In genomic region chr22:43297246-43298061, GRCh38 we compare ENCODE assay signal across 21 cellular contexts. TPM values are rescaled to one million over a fixed set of nuclear protein-coding genes. Genes with fewer than 3 reads are reported as not detected.
DNase-seq lines count a peak whose midpoint lies in the region; ATAC-seq and TF ChIP-seq lines count a peak whose summit lies in the region.
"Had no signal": no experiment of that assay in that cellular context is flagged by ENCODE, and none has a peak within 500 bp of the region (broad histone marks: within the 10 kb centered on the region; RNA-seq: fewer than 3 reads in every experiment).

No MANE protein-coding gene starts in this region.

- no peak overlapping the region for H2AFZ ChIP-seq in H9 (ENCODE audit: low read length)

- H3K27me3 ChIP-seq in H9 (ENCODE audit: insufficient read depth, low read length) (no peaks in the 10 kb centered on the region), esophagus (ENCODE audit: control insufficient read depth in 1 of 2, insufficient read depth in 2 of 2, low read length in 2 of 2) (no peaks in the 10 kb centered on the region), tibial artery (peaks cover 0 to 4% of the 10 kb centered on the region in 2 donors)

- H3K4me2 ChIP-seq in H9 (ENCODE audit: insufficient read depth, insufficient read length, low read length): no peak overlapping the region

- H4K91ac ChIP-seq in H9 (ENCODE audit: insufficient read length, low read depth, low read length): no peak overlapping the region

- no peak overlapping the region for H3K56ac ChIP-seq in H9 (ENCODE audit: insufficient read length, low read depth, low read length)

- H3K27ac Mint-ChIP-seq in H9 (no peak overlapping the region; a peak in 1 of 7 replicates), nephron progenitor cell (peak overlapping the region; percentile 84)
- H3K27ac Mint-ChIP-seq: activated CD8-positive, alpha-beta T cell treated with anti-CD3 and anti-CD28 coated beads, Interleukin-2, amount 10 ng/mL, durations not matched to agents 7 days and 5 days; activated T-cell treated with anti-CD3 and anti-CD28 coated beads, Interleukin-2, amount 50 U/mL, for 24 hours; HFFc6; progenitor cell of endocrine pancreas had no signal

- H2BK20ac ChIP-seq in H9 (ENCODE audit: low read depth, low read length, poor library complexity, severe bottlenecking): no peak overlapping the region

- H2BK15ac ChIP-seq in H9 (ENCODE audit: low read depth, low read length): no peak overlapping the region

- H3K79me2 ChIP-seq in H9 (ENCODE audit: insufficient read depth, low read length): no peaks in the 10 kb centered on the region

- no peak overlapping the region for H3K9ac ChIP-seq in H9 (ENCODE audit: extremely low read depth, insufficient read length, low read length)

- no peak overlapping the region for H4K8ac ChIP-seq in H9 (replicated peaks; ENCODE audit: insufficient read length, low read depth, low read length)

- no peak overlapping the region for H4K5ac ChIP-seq in H9 (ENCODE audit: insufficient read length, low read depth, low read length)

- H3K27ac ChIP-seq in H9 (ENCODE audit: insufficient read length, low read depth, low read length) (no peak overlapping the region), esophagus (ENCODE audit: low read depth in 2 of 2, low read length in 1 of 2) (peak overlapping the region; percentile 38 to 65), tibial artery (peak overlapping the region; percentile 32 to 62)

- no peaks in the 10 kb centered on the region for H4K20me1 ChIP-seq in H9 (ENCODE audit: control insufficient read depth, insufficient read depth, insufficient read length)

- TF ChIP-seq CTCF in H9 (conservative IDR thresholded peaks at IDR 0.05) (no peak), nephron progenitor cell (IDR thresholded peaks at IDR 0.05) (no peak), tibial artery (IDR thresholded peaks at IDR 0.05) (no peak), GM10266 (IDR thresholded peaks at IDR 0.05; ENCODE audit: control insufficient read depth, insufficient read depth, low read depth, missing control alignments) (no peak)

- H3K4me3 Mint-ChIP-seq in H9: no peak overlapping the region
- no peak overlapping the region for H3K4me3 Mint-ChIP-seq in nephron progenitor cell
- H3K4me3 Mint-ChIP-seq: activated CD8-positive, alpha-beta T cell treated with anti-CD3 and anti-CD28 coated beads, Interleukin-2, amount 10 ng/mL, durations not matched to agents 7 days and 5 days; activated T-cell treated with anti-CD3 and anti-CD28 coated beads, Interleukin-2, amount 50 U/mL, for 24 hours; HFFc6 had no signal

- DNase-seq in H9 (no peak), nephron progenitor cell (no peak), tibial artery (peak in 1 of 2 donors; percentile 40), A172 (ENCODE audit: low spot score) (no peak), GM10266 (ENCODE audit: extremely low spot score) (no peak)
- DNase-seq: activated CD4-positive, CD25-positive, alpha-beta regulatory T cell treated with anti-CD3 and anti-CD28 coated beads, Interleukin-2, amount 50 U/mL, for 72 hours; activated CD8-positive, alpha-beta T cell treated with anti-CD3 and anti-CD28 coated beads, Interleukin-2, amount 10 ng/mL, durations not matched to agents 7 days and 5 days; activated naive CD4-positive, alpha-beta T cell; activated T-cell treated with anti-CD3 and anti-CD28 coated beads, Interleukin-2, amount 50 U/mL, for 24 hours; amygdala; HFFc6; midbrain; NCI-H1417 treated with DMSO at 0.1 percent for 48 hours; NCI-H510A treated with DMSO at 0.1 percent for 48 hours; substantia nigra; T-helper 9 cell had no signal

- no peaks in the 10 kb centered on the region for H3K79me1 ChIP-seq in H9 (ENCODE audit: insufficient read depth, low read depth, low read length, poor library complexity, severe bottlenecking)

- no peaks in the 10 kb centered on the region; a peak in 1 of 7 replicates for H3K36me3 Mint-ChIP-seq in H9 (ENCODE audit: insufficient read depth in 1 of 3, low read depth in 3 of 3)
- peaks cover 9% of the 10 kb centered on the region for H3K36me3 Mint-ChIP-seq in nephron progenitor cell (ENCODE audit: low read depth)

- H2AK5ac ChIP-seq in H9 (ENCODE audit: insufficient read length, low read length): no peak overlapping the region

- no peak for ATAC-seq in GM21515 (IDR thresholded peaks at IDR 0.05; ENCODE audit: unreplicated experiment)
- no peak for ATAC-seq in GM18867 (IDR thresholded peaks at IDR 0.05; ENCODE audit: unreplicated experiment)
- ATAC-seq: activated CD8-positive, alpha-beta T cell treated with anti-CD3 and anti-CD28 coated beads, Interleukin-2, amount 10 ng/mL, durations not matched to agents 7 days and 5 days had no signal

- H3K14ac ChIP-seq in H9 (ENCODE audit: insufficient read depth, low read length): peak overlapping the region; percentile 0; the same call in 1 of the 2 replicates

- H3K23me2 ChIP-seq in H9 (ENCODE audit: insufficient read length, low read depth, low read length, poor library complexity, severe bottlenecking): no peaks in the 10 kb centered on the region

- H3K23ac ChIP-seq in H9 (ENCODE audit: insufficient read length, low read depth, low read length): no peak overlapping the region

- H2BK12ac ChIP-seq in H9 (ENCODE audit: insufficient read length, low read depth, low read length): no peak overlapping the region

- no peaks in the 10 kb centered on the region for H3K9me3 Mint-ChIP-seq in H9
- peaks cover 4% of the 10 kb centered on the region for H3K9me3 Mint-ChIP-seq in nephron progenitor cell
- H3K9me3 Mint-ChIP-seq: activated T-cell treated with anti-CD3 and anti-CD28 coated beads, Interleukin-2, amount 50 U/mL, for 24 hours; HFFc6 had no signal

- WGBS in H9 (ENCODE audit: extremely low coverage, insufficient read length, low lambda C conversion rate): no CpG with 5 or more reads among the region's 18 CpGs
- 67 to 71% methylated on average over 18 of the region's 18 CpGs for WGBS in esophagus, 2 donors

- H2BK120ac ChIP-seq in H9 (ENCODE audit: low read depth, low read length, poor library complexity, severe bottlenecking): no peak overlapping the region

- H3K27me3 Mint-ChIP-seq in H9 (ENCODE audit: low read depth) (peaks cover 2% of the 10 kb centered on the region), nephron progenitor cell (ENCODE audit: low read depth, poor library complexity) (no peaks in the 10 kb centered on the region)
- H3K27me3 Mint-ChIP-seq: activated T-cell treated with anti-CD3 and anti-CD28 coated beads, Interleukin-2, amount 50 U/mL, for 24 hours had no signal

- intact Hi-C loops in tibial artery (cut with DNase I; ENCODE audit: low total_unique reads): no loop called here

- H3K36me3 ChIP-seq in esophagus (ENCODE audit: control insufficient read depth in 2 of 2, insufficient read depth in 2 of 2, low read length in 1 of 2) (no peaks in the 10 kb centered on the region), tibial artery (no peaks in the 10 kb centered on the region)

- H3K4me3 ChIP-seq in esophagus (ENCODE audit: low read depth in 1 of 2, low read length in 2 of 2) (no peak overlapping the region), tibial artery (no peak overlapping the region)

- no peak overlapping the region for H3K18ac ChIP-seq in H9 (ENCODE audit: insufficient read length, low read depth, low read length)

- H2BK5ac ChIP-seq in H9 (ENCODE audit: insufficient read length, low read length): no peak overlapping the region

- no peaks in the 10 kb centered on the region for H3K4me1 ChIP-seq in H9 (ENCODE audit: insufficient read depth, low read length)
- peaks cover 0 to 13% of the 10 kb centered on the region in 2 donors for H3K4me1 ChIP-seq in esophagus (ENCODE audit: control insufficient read depth in 2 of 2, insufficient read depth in 2 of 2, low read length in 1 of 2)
- peaks cover 0 to 45% (median 13%) of the 10 kb centered on the region in 4 donors for H3K4me1 ChIP-seq in tibial artery

- no peaks in the 10 kb centered on the region for H3K9me3 ChIP-seq in H9 (ENCODE audit: control insufficient read depth, low read depth, low read length)
- H3K9me3 ChIP-seq in esophagus (ENCODE audit: control insufficient read depth in 2 of 2, insufficient read depth in 1 of 2, low read depth in 1 of 2, low read length in 1 of 2): no peaks in the 10 kb centered on the region
- no peaks in the 10 kb centered on the region for H3K9me3 ChIP-seq in tibial artery

- H3K4me1 Mint-ChIP-seq in H9 (peaks cover 0 to 15% of the 10 kb centered on the region in 2 experiments; a peak in 2 of 4 replicates), nephron progenitor cell (peaks cover 95% of the 10 kb centered on the region)

- no peak overlapping the region for H3K4ac ChIP-seq in H9 (ENCODE audit: low read depth, low read length)

- H3T11ph ChIP-seq in H9 (ENCODE audit: low read length): no peak overlapping the region

RNA-seq across cellular contexts. Expression of gene SCUBE1, which starts 45.7 kb away (rescaled TPM):
- 1.2 and 1.4 TPM in 2 replicates for total RNA-seq in H9 (2021)
- polyA plus RNA-seq in esophagus: 1 to 10 TPM; 2.2 to 2.4 TPM
- not detected in 2 replicates for total RNA-seq in A172 (2014; rRNA removed; shearing (Covaris generic))
- total RNA-seq: epithelial cell of proximal tubule, HFFc6 had no signal
